ENCODE assay signal across 8 cellular contexts in genomic region chr5:74767579-74767913, GRCh38. TPM values are rescaled to one million over a fixed set of nuclear protein-coding genes. Genes with fewer than 3 reads are reported as not detected.
DNase-seq lines count a peak whose midpoint lies in the region; ATAC-seq and TF ChIP-seq lines count a peak whose summit lies in the region.

No MANE protein-coding gene starts in this region.

- peak; percentile 26 for ATAC-seq in GM18498 (IDR thresholded peaks at IDR 0.05; ENCODE audit: unreplicated experiment)
- peak; percentile 21 for ATAC-seq in HG02885 (IDR thresholded peaks at IDR 0.05; ENCODE audit: poor library complexity, unreplicated experiment)
- ATAC-seq in left lobe of liver, result peak; percentile 23

- no peak for TF ChIP-seq CTCF in Peyer's patch (IDR thresholded peaks at IDR 0.05)

- TF ChIP-seq POLR2A in Peyer's patch (IDR thresholded peaks at IDR 0.05), result no peak

- H3K4me1 ChIP-seq in Peyer's patch (peaks cover 0 to 28% (median 4%) of the 10 kb centered on the region in 4 donors), thymus (ENCODE audit: control insufficient read depth, insufficient read depth, low read length) (peaks cover 9% of the 10 kb centered on the region)

- H3K4me3 ChIP-seq in Peyer's patch (peak overlapping the region; percentile 80 to 94 (median 90)), thymus (ENCODE audit: low read length) (peak overlapping the region; percentile 75)

- H3K9me3 ChIP-seq in Peyer's patch (no peaks in the 10 kb centered on the region), thymus (ENCODE audit: control insufficient read depth) (no peaks in the 10 kb centered on the region)

- DNase-seq in Ammon's horn (ENCODE audit: low spot score) (peak; percentile 47), Peyer's patch (no peak), left lobe of liver (ENCODE audit: low spot score) (no peak), ureter (ENCODE audit: low spot score) (no peak)

- H3K27me3 ChIP-seq in Peyer's patch (no peaks in the 10 kb centered on the region), thymus (ENCODE audit: control insufficient read depth, insufficient read depth) (no peaks in the 10 kb centered on the region)

- H3K27ac ChIP-seq in Peyer's patch (peak overlapping the region; percentile 62 to 87 (median 77)), cingulate gyrus (ENCODE audit: low read depth, low read length) (peak overlapping the region; percentile 83), thymus (ENCODE audit: low read depth) (peak overlapping the region; percentile 77)

- WGBS in thymus, result 1% methylated on average over 9 of the region's 9 CpGs

- H3K36me3 ChIP-seq in Peyer's patch (peaks cover 0 to 38% (median 2%) of the 10 kb centered on the region in 3 donors), thymus (ENCODE audit: control insufficient read depth, insufficient read depth) (peaks cover 7% of the 10 kb centered on the region)

RNA-seq across cellular contexts. Expression of gene NSA2, which starts 0.5 kb away (rescaled TPM):
- total RNA-seq in Peyer's patch (10 to 100 TPM; 26.1 to 78.4 (median 40.1) TPM), left lobe of liver (21.0 TPM), ureter (66.0 TPM)
- 192 TPM for polyA plus RNA-seq in thymus

RNA-seq across cellular contexts. Expression of gene GFM2, which starts 0.6 kb away (rescaled TPM):
- total RNA-seq in Peyer's patch (10 to 100 TPM; 21.4 to 45.3 (median 29.2) TPM), left lobe of liver (22.2 TPM), ureter (31.0 TPM)
- 37.2 TPM for polyA plus RNA-seq in thymus
